In genomic region chr16:8727857-8728618, GRCh38 we compare ENCODE assay signal across 22 cellular contexts. TPM values are rescaled to one million over a fixed set of nuclear protein-coding genes. Genes with fewer than 3 reads are reported as not detected.
DNase-seq lines count a peak whose midpoint lies in the region; ATAC-seq, FAIRE-seq and TF ChIP-seq lines count a peak whose summit lies in the region.
"Had no signal": no experiment of that assay in that cellular context is flagged by ENCODE, and none has a peak within 500 bp of the region (broad histone marks: within the 10 kb centered on the region; RNA-seq: fewer than 3 reads in every experiment).

No MANE protein-coding gene starts in this region.

- no peak for TF ChIP-seq POLR2A in GM12891 (IDR thresholded peaks at IDR 0.05; ENCODE audit: low read depth, low read length)

- no peak for ATAC-seq in activated CD4-positive, alpha-beta T cell treated with anti-CD3 and anti-CD28 coated beads for 36 hours
- ATAC-seq in stimulated activated naive B cell treated with anti-CD40 and anti-IgM and Interleukin-4, amounts not matched to agents 10 μg/mL and 1 μg/mL and 100 μg/mL, for 72 hours (replicated peaks) = peak; percentile 50 to 53
- no peak for ATAC-seq in GM18868 (IDR thresholded peaks at IDR 0.05; ENCODE audit: unreplicated experiment)
- ATAC-seq: CD8-positive, alpha-beta T cell; K562; Right ventricle myocardium inferior had no signal

- H3K36me3 Mint-ChIP-seq in activated CD4-positive, alpha-beta T cell treated with anti-CD3 and anti-CD28 coated beads for 36 hours (ENCODE audit: low read depth) = no peaks in the 10 kb centered on the region
- H3K36me3 Mint-ChIP-seq in activated CD4-positive, alpha-beta T cell treated with anti-CD3 and anti-CD28 coated beads, Interleukin-2, amount 10 ng/mL, durations not matched to agents 24 days and 14 days (ENCODE audit: low read depth) = no peaks in the 10 kb centered on the region
- peaks cover 65% of the 10 kb centered on the region for H3K36me3 Mint-ChIP-seq in brain
- peaks cover 20 to 32% of the 10 kb centered on the region in 2 donors for H3K36me3 Mint-ChIP-seq in stimulated activated naive B cell treated with anti-CD40 and anti-IgM and Interleukin-4, amounts not matched to agents 10 μg/mL and 1 μg/mL and 100 μg/mL, for 72 hours
- H3K36me3 Mint-ChIP-seq: CD8-positive, alpha-beta T cell had no signal

- CTCF ChIA-PET in activated CD4-positive, alpha-beta T cell treated with anti-CD3 and anti-CD28 coated beads for 36 hours (lab: Charles Lee) = interaction anchor here (0.7 kb wide), 1 partner anchor 40 kb away, joined by 3 read pairs; no protein-coding TSS in a partner anchor

- DNase-seq in activated CD4-positive, alpha-beta T cell treated with anti-CD3 and anti-CD28 coated beads for 36 hours = no peak
- DNase-seq in activated CD4-positive, alpha-beta T cell treated with anti-CD3 and anti-CD28 coated beads, Interleukin-2, amount 10 ng/mL, durations not matched to agents 24 days and 14 days = no peak
- DNase-seq in GM12891 (ENCODE audit: insufficient read length, low spot score) (no peak), pons (ENCODE audit: low spot score) (no peak)
- DNase-seq in stimulated activated naive B cell treated with anti-CD40 and anti-IgM and Interleukin-4, amounts not matched to agents 10 μg/mL and 1 μg/mL and 100 μg/mL, for 72 hours = no peak
- DNase-seq: BE2C; Calu3; CD8-positive, alpha-beta T cell; GF-D8; H7; HFFc6; NCI-H1092 treated with DMSO at 0.1 percent for 48 hours; NCI-H2081; NCI-H2171 treated with DMSO at 0.1 percent for 48 hours; NCI-H446; NCI-H69; NK-92 treated with Interleukin-12 subunit alpha and Interleukin-12 subunit beta, amount 100 ng/mL, for 24 hours; Peyer's patch had no signal

- TF ChIP-seq CTCF in brain (conservative IDR thresholded peaks at IDR 0.05) = no peak

- POLR2A ChIA-PET in activated CD4-positive, alpha-beta T cell treated with anti-CD3 and anti-CD28 coated beads for 36 hours (lab: Charles Lee) = no interaction called here

- intact Hi-C loops in activated CD4-positive, alpha-beta T cell treated with anti-CD3 and anti-CD28 coated beads for 36 hours (cut with DNase I, micrococcal nuclease) = no loop called here
- intact Hi-C loops in activated CD4-positive, alpha-beta T cell treated with anti-CD3 and anti-CD28 coated beads, Interleukin-2, amount 10 ng/mL, durations not matched to agents 24 days and 14 days (cut with micrococcal nuclease) = no loop called here

- no peaks in the 10 kb centered on the region for H3K27me3 Mint-ChIP-seq in activated CD4-positive, alpha-beta T cell treated with anti-CD3 and anti-CD28 coated beads for 36 hours
- no peaks in the 10 kb centered on the region for H3K27me3 Mint-ChIP-seq in activated CD4-positive, alpha-beta T cell treated with anti-CD3 and anti-CD28 coated beads, Interleukin-2, amount 10 ng/mL, durations not matched to agents 24 days and 14 days
- H3K27me3 Mint-ChIP-seq in brain = peaks cover 2% of the 10 kb centered on the region
- H3K27me3 Mint-ChIP-seq in stimulated activated naive B cell treated with anti-CD40 and anti-IgM and Interleukin-4, amounts not matched to agents 10 μg/mL and 1 μg/mL and 100 μg/mL, for 72 hours = no peaks in the 10 kb centered on the region

- no peak overlapping the region for H3K4me3 Mint-ChIP-seq in activated CD4-positive, alpha-beta T cell treated with anti-CD3 and anti-CD28 coated beads for 36 hours
- H3K4me3 Mint-ChIP-seq in activated CD4-positive, alpha-beta T cell treated with anti-CD3 and anti-CD28 coated beads, Interleukin-2, amount 10 ng/mL, durations not matched to agents 24 days and 14 days = no peak overlapping the region
- no peak overlapping the region for H3K4me3 Mint-ChIP-seq in brain
- peak overlapping the region; percentile 39 to 51 for H3K4me3 Mint-ChIP-seq in stimulated activated naive B cell treated with anti-CD40 and anti-IgM and Interleukin-4, amounts not matched to agents 10 μg/mL and 1 μg/mL and 100 μg/mL, for 72 hours
- H3K4me3 Mint-ChIP-seq: CD8-positive, alpha-beta T cell; HFFc6 had no signal

- peaks cover 31% of the 10 kb centered on the region for H3K4me1 Mint-ChIP-seq in activated CD4-positive, alpha-beta T cell treated with anti-CD3 and anti-CD28 coated beads for 36 hours
- H3K4me1 Mint-ChIP-seq in activated CD4-positive, alpha-beta T cell treated with anti-CD3 and anti-CD28 coated beads, Interleukin-2, amount 10 ng/mL, durations not matched to agents 24 days and 14 days = peaks cover 9% of the 10 kb centered on the region
- peaks cover 42% of the 10 kb centered on the region for H3K4me1 Mint-ChIP-seq in brain
- H3K4me1 Mint-ChIP-seq in stimulated activated naive B cell treated with anti-CD40 and anti-IgM and Interleukin-4, amounts not matched to agents 10 μg/mL and 1 μg/mL and 100 μg/mL, for 72 hours = peaks cover 44 to 65% of the 10 kb centered on the region in 2 donors

- peak; percentile 13 for FAIRE-seq in GM12891 (lab: Jason Lieb, UNC)
- FAIRE-seq: K562 had no signal

- no peaks in the 10 kb centered on the region for H3K9me3 Mint-ChIP-seq in activated CD4-positive, alpha-beta T cell treated with anti-CD3 and anti-CD28 coated beads for 36 hours (ENCODE audit: low read depth)
- H3K9me3 Mint-ChIP-seq in activated CD4-positive, alpha-beta T cell treated with anti-CD3 and anti-CD28 coated beads, Interleukin-2, amount 10 ng/mL, durations not matched to agents 24 days and 14 days = no peaks in the 10 kb centered on the region
- peaks cover 0 to 21% (median 4%) of the 10 kb centered on the region in 5 experiments for H3K9me3 Mint-ChIP-seq in brain
- H3K9me3 Mint-ChIP-seq in stimulated activated naive B cell treated with anti-CD40 and anti-IgM and Interleukin-4, amounts not matched to agents 10 μg/mL and 1 μg/mL and 100 μg/mL, for 72 hours = peaks cover 3 to 4% of the 10 kb centered on the region in 2 donors
- H3K9me3 Mint-ChIP-seq: CD8-positive, alpha-beta T cell; HFFc6 had no signal

- H3K27ac Mint-ChIP-seq in activated CD4-positive, alpha-beta T cell treated with anti-CD3 and anti-CD28 coated beads for 36 hours = peak overlapping the region; percentile 55
- no peak overlapping the region for H3K27ac Mint-ChIP-seq in activated CD4-positive, alpha-beta T cell treated with anti-CD3 and anti-CD28 coated beads, Interleukin-2, amount 10 ng/mL, durations not matched to agents 24 days and 14 days
- peak overlapping the region in 3 of 5 experiments; percentile 72 to 75 (median 73) for H3K27ac Mint-ChIP-seq in brain
- H3K27ac Mint-ChIP-seq in stimulated activated naive B cell treated with anti-CD40 and anti-IgM and Interleukin-4, amounts not matched to agents 10 μg/mL and 1 μg/mL and 100 μg/mL, for 72 hours = peak overlapping the region; percentile 89
- H3K27ac Mint-ChIP-seq: CD8-positive, alpha-beta T cell; HFFc6 had no signal

TF ChIP-seq in GM12891, 5 proteins besides CTCF, POLR2A, EP300 and RAD21:
- no peak for TF ChIP-seq SPI1 (IDR thresholded peaks at IDR 0.05; ENCODE audit: low read depth, low read length)
- no peak for TF ChIP-seq POU2F2 (IDR thresholded peaks at IDR 0.05; ENCODE audit: low read depth, low read length)
- TF ChIP-seq POLR2AphosphoS5 (IDR thresholded peaks at IDR 0.05; ENCODE audit: low read depth, low read length) = no peak
- TF ChIP-seq PAX5 (IDR thresholded peaks at IDR 0.05; ENCODE audit: insufficient read depth, low read length, severe bottlenecking) = no peak
- TF ChIP-seq TAF1 (IDR thresholded peaks at IDR 0.05; ENCODE audit: low read depth, low read length) = no peak

RNA-seq across cellular contexts. Expression of gene ABAT, which starts 53.6 kb away (rescaled TPM):
- total RNA-seq in activated CD4-positive, alpha-beta T cell treated with anti-CD3 and anti-CD28 coated beads for 36 hours = 1 to 10 TPM; 5.4 to 6.0 TPM
- 5.0 and 5.9 TPM in 2 replicates for total RNA-seq in activated CD4-positive, alpha-beta T cell treated with anti-CD3 and anti-CD28 coated beads, Interleukin-2, amount 10 ng/mL, durations not matched to agents 24 days and 14 days
- polyA plus RNA-seq in GM12891 (2012; ENCODE audit: low read depth, missing spikeins) = 4.8 TPM
- polyA plus RNA-seq in brain (ENCODE audit: insufficient read depth, low read depth, low replicate concordance) = 76.9 TPM

Comparison
In these comparisons a context has a peak if more than half of its experiments do, and no peak if none do; other contexts are left out.
1. ATAC-seq: peak in stimulated activated naive B cell treated with anti-CD40 and anti-IgM and Interleukin-4, amounts not matched to agents 10 μg/mL and 1 μg/mL and 100 μg/mL, for 72 hours (2 of 2); none in activated CD4-positive, alpha-beta T cell treated with anti-CD3 and anti-CD28 coated beads for 36 hours (single experiment) and GM18868 (single experiment).
2. H3K4me3 Mint-ChIP-seq: peak in stimulated activated naive B cell treated with anti-CD40 and anti-IgM and Interleukin-4, amounts not matched to agents 10 μg/mL and 1 μg/mL and 100 μg/mL, for 72 hours (2 of 2); none in activated CD4-positive, alpha-beta T cell treated with anti-CD3 and anti-CD28 coated beads for 36 hours (single experiment), activated CD4-positive, alpha-beta T cell treated with anti-CD3 and anti-CD28 coated beads, Interleukin-2, amount 10 ng/mL, durations not matched to agents 24 days and 14 days (single experiment) and brain (0 of 5).